Comparison of ENCODE assay signal across 1 cellular context in genomic region chr6:52503853-52504777, GRCh38.
TF ChIP-seq lines count a peak whose summit lies in the region.

No MANE protein-coding gene starts in this region.

TF ChIP-seq in K562, 482 proteins besides CTCF, POLR2A, EP300 and RAD21 (continued from another document and continues in another):
- TF ChIP-seq MGA (IDR thresholded peaks at IDR 0.05) (peak; percentile 51), GABPA (tag; conservative IDR thresholded peaks at IDR 0.05; ENCODE audit: low read depth) (0 out of 2 replicates have a peak, but pooled peaks have one; percentile 29), PKNOX1 (IDR thresholded peaks at IDR 0.05) (peak; percentile 73), NFIC (IDR thresholded peaks at IDR 0.05) (peak; percentile 99), NCOA6 (IDR thresholded peaks at IDR 0.05) (no peak), POLR2G (IDR thresholded peaks at IDR 0.05; ENCODE audit: low read depth, low read length) (peak; percentile 68), TOE1 (IDR thresholded peaks at IDR 0.05; ENCODE audit: borderline replicate concordance) (peak; percentile 48; the same call in 1 of the 2 replicates), TOE1 (CRISPR knock-in tag; IDR thresholded peaks at IDR 0.05; ENCODE audit: borderline replicate concordance, low read depth) (no peak), U2AF2 (optimal IDR thresholded peaks at IDR 0.05; ENCODE audit: low read depth, low read length) (no peak), GTF2F1 (IDR thresholded peaks at IDR 0.05; ENCODE audit: low read depth, low read length) (no peak), SFPQ (IDR thresholded peaks at IDR 0.05; ENCODE audit: low read depth, low read length) (no peak), PTBP1 (IDR thresholded peaks at IDR 0.05; ENCODE audit: low read depth, low read length) (0 out of 2 replicates have a peak, but pooled peaks have one; percentile 25), NCOR1 (IDR thresholded peaks at IDR 0.05) (peak; percentile 84), ETV1 (tag; conservative IDR thresholded peaks at IDR 0.05; ENCODE audit: low read depth) (peak; percentile 78), HSF4 (CRISPR knock-in tag; IDR thresholded peaks at IDR 0.05; ENCODE audit: borderline replicate concordance) (peak; percentile 63; the same call in 1 of the 2 replicates), KLF6 (CRISPR knock-in tag; IDR thresholded peaks at IDR 0.05; ENCODE audit: borderline replicate concordance) (no peak), ZMIZ1 (IDR thresholded peaks at IDR 0.05; ENCODE audit: low read depth in 2 of 2, low read length in 2 of 2) (no peak), KLF1 (tag; IDR thresholded peaks at IDR 0.05) (peak; percentile 52; the same call in 1 of the 2 replicates), JUND (IDR thresholded peaks at IDR 0.05; ENCODE audit: borderline replicate concordance, low read depth, low read length) (peak; percentile 96), JUND (tag; IDR thresholded peaks at IDR 0.05; ENCODE audit: borderline replicate concordance, low read depth, low read length) (peak; percentile 92; the same call in 2 of the 3 replicates), NONO (IDR thresholded peaks at IDR 0.05; ENCODE audit: low read depth in 2 of 2, low read length in 1 of 2) (0 out of 4 replicates have a peak, but pooled peaks of 1 of the 2 experiments have one; percentile 6), CTBP1 (IDR thresholded peaks at IDR 0.05; ENCODE audit: borderline replicate concordance) (peak; percentile 96), NFE2 (IDR thresholded peaks at IDR 0.05; ENCODE audit: low read depth) (no peak), ZNF444 (CRISPR knock-in tag; IDR thresholded peaks at IDR 0.05) (no peak), FOXA3 (CRISPR knock-in tag; conservative IDR thresholded peaks at IDR 0.05 in 1 of 2, IDR thresholded peaks at IDR 0.05 in 1 of 2) (0 out of 4 replicates have a peak, but pooled peaks of 1 of the 2 experiments have one; percentile 16), CCNT2 (IDR thresholded peaks at IDR 0.05; ENCODE audit: borderline replicate concordance, extremely low read depth, insufficient read length, low read depth, low read length) (peak; percentile 85), ZNF140 (CRISPR knock-in tag; IDR thresholded peaks at IDR 0.05) (no peak), MCM2 (IDR thresholded peaks at IDR 0.05; ENCODE audit: low read depth) (no peak), HIVEP1 (CRISPR knock-in tag; IDR thresholded peaks at IDR 0.05) (no peak), FOXO4 (CRISPR knock-in tag; IDR thresholded peaks at IDR 0.05) (no peak), RBM22 (IDR thresholded peaks at IDR 0.05; ENCODE audit: low read depth, low read length, poor library complexity, severe bottlenecking) (peak; percentile 27), SMAD1 (IDR thresholded peaks at IDR 0.05; ENCODE audit: low read depth, low read length, partially characterized antibody) (peak; percentile 79), KLF10 (CRISPR knock-in tag; IDR thresholded peaks at IDR 0.05) (no peak), ZNF740 (CRISPR knock-in tag; IDR thresholded peaks at IDR 0.05) (no peak), ZNF740 (tag; IDR thresholded peaks at IDR 0.05) (0 out of 4 replicates have a peak, but pooled peaks of 1 of the 2 experiments have one; percentile 54), ESRRA (IDR thresholded peaks at IDR 0.05; ENCODE audit: borderline replicate concordance, low read depth) (peak; percentile 84), HMGN3 (IDR thresholded peaks at IDR 0.05; ENCODE audit: borderline replicate concordance, extremely low read depth, insufficient read length, low read depth, low read length) (peak; percentile 96), MBD2 (IDR thresholded peaks at IDR 0.05; ENCODE audit: borderline replicate concordance, low read depth) (peak; percentile 26; the same call in 1 of the 2 replicates), ZEB2 (IDR thresholded peaks at IDR 0.05) (peak; percentile 83), TARDBP (IDR thresholded peaks at IDR 0.05) (peak; percentile 34; the same call in 1 of the 2 replicates), MAX (CRISPR knock-in tag; IDR thresholded peaks at IDR 0.05) (peak; percentile 40; the same call in 1 of the 2 replicates), MEIS2 (IDR thresholded peaks at IDR 0.05; ENCODE audit: partially characterized antibody) (peak; percentile 64), KDM1A (IDR thresholded peaks at IDR 0.05) (peak in 1 of 2 experiments; percentile 64; a peak in 1 of 4 replicates)
